ENCODE assay signal across 24 cellular contexts in genomic region chr17:16875662-16876061, GRCh38.
"Had no signal": no experiment of that assay in that cellular context is flagged by ENCODE, and none has a peak within 500 bp of the region (broad histone marks: within the 10 kb centered on the region; RNA-seq: fewer than 3 reads in every experiment).

No MANE protein-coding gene starts in this region.

- H3K27ac ChIP-seq: ascending aorta, Peyer's patch, SJSA1, VCaP had no signal

- H3K36me3 ChIP-seq: ascending aorta, Peyer's patch, SJSA1 had no signal

- H3K4me1 ChIP-seq: ascending aorta, SJSA1 had no signal

- DNase-seq: activated CD4-positive, alpha-beta memory T cell treated with anti-CD3 and anti-CD28 coated beads for 36 hours; activated CD4-positive, alpha-beta T cell treated with anti-CD3 and anti-CD28 coated beads, Interleukin-2, amount 10 ng/mL, durations not matched to agents 7 days and 5 days; activated CD4-positive, CD25-positive, alpha-beta regulatory T cell; activated naive CD4-positive, alpha-beta T cell treated with Interleukin-2 at 50 U/mL for 16 hours; activated naive CD8-positive, alpha-beta T cell treated with anti-CD3 and anti-CD28 coated beads, Interleukin-2, amount 50 U/mL, for 24 hours; activated T-cell treated with anti-CD3 and anti-CD28 coated beads, Interleukin-2, amount 50 U/mL, for 4 hours; amniotic stem cell; KG1; NCI-H1092; NCI-H1417; NCI-H1930; NCI-H2171; NCI-H226; NCI-H526; NCI-H774; NK-92 treated with Interleukin-12 subunit alpha and Interleukin-12 subunit beta, amount 100 ng/mL, for 24 hours; SHP77; T-cell; T-helper 2 cell had no signal

- ATAC-seq: activated naive CD4-positive, alpha-beta T cell treated with anti-CD3 and anti-CD28 coated beads, Interleukin-2, amount 50 U/mL, for 72 hours; activated naive CD8-positive, alpha-beta T cell treated with anti-CD3 and anti-CD28 coated beads, Interleukin-2, amount 50 U/mL, for 24 hours; activated T-cell treated with anti-CD3 and anti-CD28 coated beads, Interleukin-2, amount 50 U/mL, for 4 hours; T-cell had no signal

- H3K9me3 ChIP-seq: ascending aorta, SJSA1 had no signal

- H3K4me3 ChIP-seq: ascending aorta, Peyer's patch, SJSA1 had no signal

- H3K27me3 ChIP-seq: ascending aorta, Peyer's patch, SJSA1 had no signal
